Comparison of ENCODE assay signal across 11 cellular contexts in genomic region chrX:96098471-96098870, GRCh38.
"Had no signal": no experiment of that assay in that cellular context is flagged by ENCODE, and none has a peak within 500 bp of the region (broad histone marks: within the 10 kb centered on the region; RNA-seq: fewer than 3 reads in every experiment).

No MANE protein-coding gene starts in this region.

- H3K9me3 Mint-ChIP-seq: GM23338, H9, HFFc6 had no signal

- H3K27ac Mint-ChIP-seq: GM23338, H9, HFFc6 had no signal

- H3K4me3 Mint-ChIP-seq: GM23338, H9, HFFc6 had no signal

- H3K9ac ChIP-seq: GM23248 had no signal

- FAIRE-seq: H1, H54 had no signal

- H3K36me3 ChIP-seq: HAP-1 had no signal

- H3K27ac ChIP-seq: GM23248 had no signal

- ATAC-seq: GM23338, HCT116 had no signal

- H3K9me3 ChIP-seq: HAP-1 had no signal

- DNase-seq: GM23248, GOT3, H7, H9, HCEC 1CT, HFFc6 had no signal

- H3K4me2 ChIP-seq: GM23338 had no signal

- H3K4me3 ChIP-seq: GM23248, GM23338 had no signal

- H2AFZ ChIP-seq: GM23248, GM23338 had no signal
